ENCODE assay signal across 14 cellular contexts in genomic region chr20:45061244-45061643, GRCh38. TPM values are rescaled to one million over a fixed set of nuclear protein-coding genes. Genes with fewer than 3 reads are reported as not detected.
DNase-seq lines count a peak whose midpoint lies in the region; ATAC-seq and TF ChIP-seq lines count a peak whose summit lies in the region.
"Had no signal": no experiment of that assay in that cellular context is flagged by ENCODE, and none has a peak within 500 bp of the region (broad histone marks: within the 10 kb centered on the region; RNA-seq: fewer than 3 reads in every experiment).

No MANE protein-coding gene starts in this region.

- peaks cover 81% of the 10 kb centered on the region for H3K36me3 Mint-ChIP-seq in CD8-positive, alpha-beta T cell

- H3K36me3 ChIP-seq in CD8-positive, alpha-beta T cell (ENCODE audit: insufficient read depth, low read length), result peaks cover 16% of the 10 kb centered on the region
- H3K36me3 ChIP-seq: thoracic aorta had no signal

- H3K4me1 ChIP-seq in CD8-positive, alpha-beta T cell (ENCODE audit: insufficient read depth, low read length), result peaks cover 37% of the 10 kb centered on the region

- intact Hi-C loops in CD8-positive, alpha-beta T cell (cut with DNase I, micrococcal nuclease), result loop anchor here in 1 of 2 experiments (1.0 kb wide), 1 partner anchor 10 kb away; no protein-coding TSS in a partner anchor

- no peak for ATAC-seq in CD8-positive, alpha-beta T cell
- ATAC-seq in omental fat pad (ENCODE audit: low FRiP score) (peak; percentile 83), HG03159 (IDR thresholded peaks at IDR 0.05; ENCODE audit: unreplicated experiment) (no peak)
- ATAC-seq: left lung had no signal

- H3K27me3 ChIP-seq in CD8-positive, alpha-beta T cell (ENCODE audit: insufficient read depth, low read length), result no peaks in the 10 kb centered on the region
- H3K27me3 ChIP-seq: left lung had no signal

- DNase-seq in CD8-positive, alpha-beta T cell, result no peak
- DNase-seq in M059J (ENCODE audit: low read depth) (peak; percentile 98), dedifferentiated amniotic fluid mesenchymal stem cell (ENCODE audit: extremely low spot score) (peak; percentile 85), omental fat pad (ENCODE audit: low spot score) (no peak), GM13977 (ENCODE audit: low spot score) (no peak), NCI-H748 treated with DMSO at 0.1 percent for 48 hours (lab: John Stamatoyannopoulos, UW) (no peak), NCI-H2171 treated with DMSO at 0.1 percent for 48 hours (lab: John Stamatoyannopoulos, UW) (no peak)
- DNase-seq: activated CD4-positive, alpha-beta T cell treated with anti-CD3 and anti-CD28 coated beads for 1 hour; cortex of kidney; left lung; NCI-H69; stimulated activated CD4-positive, alpha-beta T cell treated with anti-CD3 and anti-CD28 coated beads, Interleukin-12 subunit alpha, Interleukin-12 subunit beta, amount 100 ng/mL, for 4 hours had no signal

- no peaks in the 10 kb centered on the region for H3K9me3 Mint-ChIP-seq in CD8-positive, alpha-beta T cell

- TF ChIP-seq CTCF in CD8-positive, alpha-beta T cell (IDR thresholded peaks at IDR 0.05), result no peak
- TF ChIP-seq CTCF in omental fat pad (IDR thresholded peaks at IDR 0.05) (no peak), GM13977 (IDR thresholded peaks at IDR 0.05; ENCODE audit: extremely low read depth, insufficient read depth, missing control alignments) (no peak)

- POLR2A ChIA-PET in CD8-positive, alpha-beta T cell (lab: Charles Lee), result no interaction called here

- no peak overlapping the region for H3K4me3 Mint-ChIP-seq in CD8-positive, alpha-beta T cell

- CTCF ChIA-PET in CD8-positive, alpha-beta T cell (lab: Charles Lee), result interaction anchor here (0.9 to 1.7 kb wide), 2 partner anchors 17 to 41 kb away, joined by 3 to 5 read pairs; no protein-coding TSS in a partner anchor

- H3K27ac Mint-ChIP-seq in CD8-positive, alpha-beta T cell, result peak overlapping the region; percentile 50

- in situ Hi-C loops in GM13977 (cut with MboI; ENCODE audit: low pct_unique_long_range_greater_than_20kb, low sequenced_read_pairs, unreplicated experiment), result no loop called here

- H3K27me3 Mint-ChIP-seq in CD8-positive, alpha-beta T cell (ENCODE audit: low read depth), result no peaks in the 10 kb centered on the region

- peaks cover 76% of the 10 kb centered on the region for H3K4me1 Mint-ChIP-seq in CD8-positive, alpha-beta T cell (ENCODE audit: low read depth)

- no peak overlapping the region for H3K27ac ChIP-seq in CD8-positive, alpha-beta T cell (ENCODE audit: low read depth, low read length)
- H3K27ac ChIP-seq: left lung, thoracic aorta had no signal

- H3K4me3 ChIP-seq in CD8-positive, alpha-beta T cell (ENCODE audit: low read depth, low read length), result no peak overlapping the region
- H3K4me3 ChIP-seq: left lung, thoracic aorta had no signal

- H3K9me3 ChIP-seq in CD8-positive, alpha-beta T cell (ENCODE audit: low read length), result no peaks in the 10 kb centered on the region
- H3K9me3 ChIP-seq: left lung, thoracic aorta had no signal

RNA-seq across cellular contexts. Expression of gene KCNS1, which starts 39.7 kb away (rescaled TPM):
- not detected for total RNA-seq in CD8-positive, alpha-beta T cell
- total RNA-seq in M059J (2014; rRNA removed; shearing (Covaris generic)), result 0.34 and 1.5 TPM in 2 replicates
- total RNA-seq in omental fat pad, result under 1 TPM in 3 of 4 donors, not detected in 1; 0.47 to 0.60 (median 0.56) TPM
- total RNA-seq: thoracic aorta had no signal

RNA-seq across cellular contexts. Expression of gene WFDC5, which starts 53.7 kb away (rescaled TPM):
- total RNA-seq in CD8-positive, alpha-beta T cell, result not detected
- not detected in 2 replicates for total RNA-seq in M059J (2014; rRNA removed; shearing (Covaris generic))
- not detected for total RNA-seq in omental fat pad
- total RNA-seq: thoracic aorta had no signal

Comparison
In these comparisons a context has a peak if more than half of its experiments do, and no peak if none do; other contexts are left out.
1. DNase-seq: peak in M059J (single experiment) and dedifferentiated amniotic fluid mesenchymal stem cell (single experiment); none in CD8-positive, alpha-beta T cell (0 of 7), omental fat pad (single experiment), GM13977 (single experiment), NCI-H748 treated with DMSO at 0.1 percent for 48 hours (single experiment) and NCI-H2171 treated with DMSO at 0.1 percent for 48 hours (single experiment).